Comparison of ENCODE assay signal across 8 cellular contexts in genomic region chr17:74987909-74988711, GRCh38. TPM values are rescaled to one million over a fixed set of nuclear protein-coding genes. Genes with fewer than 3 reads are reported as not detected.
A peak's percentile ranks its signal among the peaks of the same experiment; 100 is the strongest.
DNase-seq lines count a peak whose midpoint lies in the region; ATAC-seq and TF ChIP-seq lines count a peak whose summit lies in the region.

No MANE protein-coding gene starts in this region.

- DNase-seq in DND-41 (no peak), midbrain (lab: John Stamatoyannopoulos, UW) (peak; percentile 73)
- DNase-seq in activated CD4-positive, alpha-beta T cell treated with anti-CD3 and anti-CD28 coated beads, Interleukin-2, amount 10 ng/mL, durations not matched to agents 7 days and 5 days, result no peak

- H3K4me1 Mint-ChIP-seq in activated CD4-positive, alpha-beta T cell treated with anti-CD3 and anti-CD28 coated beads, Interleukin-2, amount 10 ng/mL, durations not matched to agents 7 days and 5 days, result peaks cover 18% of the 10 kb centered on the region

- peaks cover 16% of the 10 kb centered on the region for H3K4me1 ChIP-seq in DND-41 (ENCODE audit: insufficient read depth, low read length)
- peaks cover 23% of the 10 kb centered on the region for H3K4me1 ChIP-seq in KMS-11 (ENCODE audit: low read depth, poor library complexity, severe bottlenecking)
- H3K4me1 ChIP-seq in esophagus (ENCODE audit: control insufficient read depth in 2 of 2, insufficient read depth in 2 of 2, low read length in 1 of 2), result peaks cover 9 to 19% of the 10 kb centered on the region in 2 donors

- peaks cover 18% of the 10 kb centered on the region for H3K27me3 ChIP-seq in DND-41 (ENCODE audit: insufficient read depth, low read length, poor library complexity)
- H3K27me3 ChIP-seq in KMS-11 (ENCODE audit: insufficient read depth, low read depth), result peaks cover 6% of the 10 kb centered on the region
- no peaks in the 10 kb centered on the region for H3K27me3 ChIP-seq in esophagus (ENCODE audit: control insufficient read depth in 1 of 2, insufficient read depth in 2 of 2, low read length in 2 of 2)

- H3K36me3 ChIP-seq in DND-41 (ENCODE audit: insufficient read depth, low read length) (no peaks in the 10 kb centered on the region), KMS-11 (ENCODE audit: insufficient read depth) (no peaks in the 10 kb centered on the region), esophagus (ENCODE audit: control insufficient read depth in 2 of 2, insufficient read depth in 2 of 2, low read length in 1 of 2) (no peaks in the 10 kb centered on the region)

- 2% methylated on average over 67 to 76 of the region's 76 CpGs for WGBS in esophagus, 2 donors

- peak overlapping the region; percentile 47; the same call in 1 of the 2 replicates for H2AFZ ChIP-seq in DND-41 (ENCODE audit: low read depth, low read length)
- peak overlapping the region; percentile 67 for H2AFZ ChIP-seq in KMS-11 (ENCODE audit: low read depth)

- H3K9ac ChIP-seq in DND-41 (ENCODE audit: low read depth, low read length) (peak overlapping the region; percentile 53), KMS-11 (peak overlapping the region; percentile 17; the same call in 1 of the 2 replicates)

- peak overlapping the region; percentile 19 to 54; a peak in 2 of 4 replicates for H3K4me3 ChIP-seq in DND-41 (ENCODE audit: low read depth in 1 of 2, low read length in 2 of 2)
- no peak overlapping the region for H3K4me3 ChIP-seq in KMS-11 (IDR thresholded peaks at IDR 0.05; ENCODE audit: insufficient read depth, low read depth, low read length)
- H3K4me3 ChIP-seq in esophagus (ENCODE audit: low read depth in 1 of 2, low read length in 2 of 2), result peak overlapping the region; percentile 75 to 88

- H3K36me3 Mint-ChIP-seq in activated CD4-positive, alpha-beta T cell treated with anti-CD3 and anti-CD28 coated beads, Interleukin-2, amount 10 ng/mL, durations not matched to agents 7 days and 5 days (ENCODE audit: low read depth), result no peaks in the 10 kb centered on the region

- H3K27ac ChIP-seq in DND-41 (ENCODE audit: low read length) (no peak overlapping the region), KMS-11 (no peak overlapping the region), esophagus (ENCODE audit: low read depth in 2 of 2, low read length in 1 of 2) (peak overlapping the region; percentile 85 to 93), temporal lobe (ENCODE audit: low read depth, low read length) (peak overlapping the region; percentile 89)

- H4K20me1 ChIP-seq in DND-41 (ENCODE audit: insufficient read depth, low read length), result peaks cover 10% of the 10 kb centered on the region
- no peaks in the 10 kb centered on the region for H4K20me1 ChIP-seq in KMS-11 (ENCODE audit: insufficient read depth)

- H3K9me3 ChIP-seq in DND-41 (ENCODE audit: insufficient read depth, low read length, severe bottlenecking) (no peaks in the 10 kb centered on the region), esophagus (ENCODE audit: control insufficient read depth in 2 of 2, insufficient read depth in 1 of 2, low read depth in 1 of 2, low read length in 1 of 2) (no peaks in the 10 kb centered on the region)

- TF ChIP-seq CTCF in DND-41 (IDR thresholded peaks at IDR 0.05; ENCODE audit: borderline replicate concordance, extremely low read depth, low read length, poor library complexity, severe bottlenecking) (no peak), KMS-11 (conservative IDR thresholded peaks at IDR 0.05; ENCODE audit: low read depth, low read length) (no peak)

- ATAC-seq in DND-41 (ENCODE audit: insufficient read depth, low read depth) (peak; percentile 58), GM21529 (IDR thresholded peaks at IDR 0.05; ENCODE audit: unreplicated experiment) (peak; percentile 32), HG03457 (IDR thresholded peaks at IDR 0.05; ENCODE audit: unreplicated experiment) (no peak)

- POLR2A ChIA-PET in activated CD4-positive, alpha-beta T cell treated with anti-CD3 and anti-CD28 coated beads, Interleukin-2, amount 10 ng/mL, durations not matched to agents 7 days and 5 days (lab: Charles Lee), result interaction anchor here (2.0 kb wide), 1 partner anchor 24 kb away, joined by 5 read pairs; the partner anchor contains the start of gene MRPL58

- CTCF ChIA-PET in activated CD4-positive, alpha-beta T cell treated with anti-CD3 and anti-CD28 coated beads, Interleukin-2, amount 10 ng/mL, durations not matched to agents 7 days and 5 days (lab: Charles Lee), result interaction anchor here (0.9 to 3.5 kb wide), 9 partner anchors 9 to 283 kb away, joined by 3 to 27 read pairs (median 5); partner anchors contain the start of genes MIF4GD and MRPL58

- H3K4me3 Mint-ChIP-seq in activated CD4-positive, alpha-beta T cell treated with anti-CD3 and anti-CD28 coated beads, Interleukin-2, amount 10 ng/mL, durations not matched to agents 7 days and 5 days, result peak overlapping the region; percentile 67

- peaks cover 47% of the 10 kb centered on the region for H3K27me3 Mint-ChIP-seq in activated CD4-positive, alpha-beta T cell treated with anti-CD3 and anti-CD28 coated beads, Interleukin-2, amount 10 ng/mL, durations not matched to agents 7 days and 5 days

- peak overlapping the region; percentile 79 for H3K4me2 ChIP-seq in DND-41 (ENCODE audit: insufficient read depth, low read length)
- peak overlapping the region; percentile 58 for H3K4me2 ChIP-seq in KMS-11

- H3K9me3 Mint-ChIP-seq in activated CD4-positive, alpha-beta T cell treated with anti-CD3 and anti-CD28 coated beads, Interleukin-2, amount 10 ng/mL, durations not matched to agents 7 days and 5 days, result no peaks in the 10 kb centered on the region

- H3K27ac Mint-ChIP-seq in activated CD4-positive, alpha-beta T cell treated with anti-CD3 and anti-CD28 coated beads, Interleukin-2, amount 10 ng/mL, durations not matched to agents 7 days and 5 days, result no peak overlapping the region

- H3K79me2 ChIP-seq in DND-41 (ENCODE audit: insufficient read depth, low read length) (no peaks in the 10 kb centered on the region), KMS-11 (ENCODE audit: insufficient read depth, low read depth) (no peaks in the 10 kb centered on the region)

RNA-seq across cellular contexts. Expression of gene CDR2L, which starts 0.7 kb away (rescaled TPM):
- under 1 TPM; 0.31 to 0.40 TPM for total RNA-seq in activated CD4-positive, alpha-beta T cell treated with anti-CD3 and anti-CD28 coated beads, Interleukin-2, amount 10 ng/mL, durations not matched to agents 7 days and 5 days
- 1 to 10 TPM; 3.6 to 4.3 TPM for polyA plus RNA-seq in esophagus
- 5.9 TPM for total RNA-seq in temporal lobe

RNA-seq across cellular contexts. Expression of gene HID1, which starts 15.6 kb away (rescaled TPM):
- total RNA-seq in activated CD4-positive, alpha-beta T cell treated with anti-CD3 and anti-CD28 coated beads, Interleukin-2, amount 10 ng/mL, durations not matched to agents 7 days and 5 days, result under 1 TPM; 0.44 to 0.82 TPM
- polyA plus RNA-seq in esophagus, result 1 to 10 TPM; 2.7 to 6.6 TPM
- total RNA-seq in temporal lobe, result 16.7 TPM

RNA-seq across cellular contexts. Expression of gene MRPL58, which starts 24.4 kb away (rescaled TPM):
- total RNA-seq in activated CD4-positive, alpha-beta T cell treated with anti-CD3 and anti-CD28 coated beads, Interleukin-2, amount 10 ng/mL, durations not matched to agents 7 days and 5 days, result 10 to 100 TPM; 41.2 to 46.2 TPM
- polyA plus RNA-seq in esophagus, result 10 to 100 TPM; 31.8 to 42.4 TPM
- 8.6 TPM for total RNA-seq in temporal lobe

RNA-seq across cellular contexts. Expression of gene OTOP3, which starts 52.4 kb away (rescaled TPM):
- not detected for total RNA-seq in activated CD4-positive, alpha-beta T cell treated with anti-CD3 and anti-CD28 coated beads, Interleukin-2, amount 10 ng/mL, durations not matched to agents 7 days and 5 days
- 10 to 100 TPM; 11.2 to 16.1 TPM for polyA plus RNA-seq in esophagus
- not detected for total RNA-seq in temporal lobe

RNA-seq across cellular contexts. Expression of gene ATP5PD, which starts 58.7 kb away (rescaled TPM):
- total RNA-seq in activated CD4-positive, alpha-beta T cell treated with anti-CD3 and anti-CD28 coated beads, Interleukin-2, amount 10 ng/mL, durations not matched to agents 7 days and 5 days, result 100 to 1,000 TPM; 252 to 259 TPM
- polyA plus RNA-seq in esophagus, result 100 to 1,000 TPM; 465 to 697 TPM
- total RNA-seq in temporal lobe, result 75.0 TPM

Comparison
In these comparisons a context has a peak if more than half of its experiments do, and no peak if none do; other contexts are left out.
1. H3K27ac ChIP-seq: peak in esophagus (2 of 2) and temporal lobe (single experiment); none in DND-41 (single experiment) and KMS-11 (single experiment).